ENCODE assay signal across 9 cellular contexts in the genomic region with DNA sequence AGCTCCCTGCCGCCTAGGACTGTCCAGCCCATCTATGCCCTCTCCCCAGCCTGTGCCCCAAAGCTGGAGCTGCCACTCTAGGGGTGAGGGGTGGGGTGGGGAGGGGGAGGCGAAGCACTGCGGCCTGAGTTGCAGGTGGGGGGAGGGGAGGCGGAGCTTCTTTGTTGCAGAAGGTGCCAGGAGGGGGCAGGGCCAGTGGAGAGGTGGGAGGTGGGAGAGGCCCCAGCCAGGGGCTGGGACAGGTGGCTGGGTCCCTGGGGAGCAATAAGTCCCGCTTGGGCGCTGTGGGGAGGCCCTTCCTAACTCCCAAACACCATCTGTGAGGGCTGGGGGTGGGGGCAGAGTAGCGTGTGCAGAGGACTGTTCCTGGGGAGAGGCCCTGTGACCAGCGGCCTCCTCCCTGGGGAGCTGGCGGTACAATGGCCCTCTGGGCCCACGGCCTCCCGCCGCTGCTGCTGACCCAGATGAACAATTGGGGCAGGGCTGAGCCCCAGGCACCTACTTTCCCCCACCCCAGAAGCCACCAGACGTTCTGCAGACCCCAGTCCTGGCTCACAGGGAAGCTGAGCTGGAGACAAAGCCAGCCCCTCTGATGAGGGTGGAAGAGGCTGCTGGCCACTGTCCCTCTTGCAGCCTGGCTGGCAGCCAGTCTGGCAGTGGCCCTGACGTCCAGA. TPM values are rescaled to one million over a fixed set of nuclear protein-coding genes. Genes with fewer than 3 reads are reported as not detected.
DNase-seq lines count a peak whose midpoint lies in the region; ATAC-seq, FAIRE-seq and TF ChIP-seq lines count a peak whose summit lies in the region.
"Had no signal": no experiment of that assay in that cellular context is flagged by ENCODE, and none has a peak within 500 bp of the region (broad histone marks: within the 10 kb centered on the region; RNA-seq: fewer than 3 reads in every experiment).

No MANE protein-coding gene starts in this region.

- TF ChIP-seq CTCF in astrocyte (IDR thresholded peaks at IDR 0.05; ENCODE audit: insufficient read depth, low read depth, low read length) (no peak), neural cell (IDR thresholded peaks at IDR 0.05; ENCODE audit: poor library complexity, severe bottlenecking) (no peak)

- H3K4me1 Mint-ChIP-seq in astrocyte (ENCODE audit: low read depth, unreplicated experiment) = peaks cover 3% of the 10 kb centered on the region
- peaks cover 12% of the 10 kb centered on the region for H3K4me1 Mint-ChIP-seq in activated CD4-positive, alpha-beta memory T cell treated with anti-CD3 and anti-CD28 coated beads, Interleukin-2, amount 10 ng/mL, durations not matched to agents 7 days and 5 days

- H3K9me2 ChIP-seq in neural cell (ENCODE audit: insufficient read depth, low read length) = no peaks in the 10 kb centered on the region

- no peak overlapping the region for H3K27ac Mint-ChIP-seq in astrocyte (ENCODE audit: unreplicated experiment)
- no peak overlapping the region for H3K27ac Mint-ChIP-seq in activated CD4-positive, alpha-beta memory T cell treated with anti-CD3 and anti-CD28 coated beads, Interleukin-2, amount 10 ng/mL, durations not matched to agents 7 days and 5 days

- no peak for TF ChIP-seq RAD21 in neural cell (conservative IDR thresholded peaks at IDR 0.05)

- H3K4me1 ChIP-seq in astrocyte (ENCODE audit: insufficient read depth, low read length) = peaks cover 24% of the 10 kb centered on the region

- H2AFZ ChIP-seq in astrocyte (ENCODE audit: low read depth, low read length) (no peak overlapping the region), neural cell (ENCODE audit: low read depth, low read length) (no peak overlapping the region)

- H3K36me3 Mint-ChIP-seq in astrocyte (ENCODE audit: low read depth, unreplicated experiment) = no peaks in the 10 kb centered on the region
- no peaks in the 10 kb centered on the region for H3K36me3 Mint-ChIP-seq in activated CD4-positive, alpha-beta memory T cell treated with anti-CD3 and anti-CD28 coated beads, Interleukin-2, amount 10 ng/mL, durations not matched to agents 7 days and 5 days (ENCODE audit: low read depth)

- ATAC-seq in GM21619 (IDR thresholded peaks at IDR 0.05; ENCODE audit: unreplicated experiment) = no peak
- ATAC-seq in activated CD4-positive, CD25-positive, alpha-beta regulatory T cell treated with anti-CD3 and anti-CD28 coated beads, Interleukin-2, amount 50 U/mL, for 24 hours = no peak

- H3K79me2 ChIP-seq in astrocyte (ENCODE audit: insufficient read depth, low read length) (no peaks in the 10 kb centered on the region), neural cell (replicated peaks; ENCODE audit: insufficient read depth, low read length) (no peaks in the 10 kb centered on the region)

- TF ChIP-seq EP300 in neural cell (conservative IDR thresholded peaks at IDR 0.05; ENCODE audit: poor library complexity, severe bottlenecking) = no peak

- peaks cover 12% of the 10 kb centered on the region for H3K27me3 Mint-ChIP-seq in astrocyte (ENCODE audit: low read depth, unreplicated experiment)
- peaks cover 44% of the 10 kb centered on the region for H3K27me3 Mint-ChIP-seq in activated CD4-positive, alpha-beta memory T cell treated with anti-CD3 and anti-CD28 coated beads, Interleukin-2, amount 10 ng/mL, durations not matched to agents 7 days and 5 days

- no peaks in the 10 kb centered on the region for H3K9me3 Mint-ChIP-seq in astrocyte (ENCODE audit: unreplicated experiment)
- H3K9me3 Mint-ChIP-seq in activated CD4-positive, alpha-beta memory T cell treated with anti-CD3 and anti-CD28 coated beads, Interleukin-2, amount 10 ng/mL, durations not matched to agents 7 days and 5 days = no peaks in the 10 kb centered on the region

- no peak overlapping the region for H3K4me3 Mint-ChIP-seq in astrocyte (ENCODE audit: unreplicated experiment)
- H3K4me3 Mint-ChIP-seq in activated CD4-positive, alpha-beta memory T cell treated with anti-CD3 and anti-CD28 coated beads, Interleukin-2, amount 10 ng/mL, durations not matched to agents 7 days and 5 days = no peak overlapping the region

- DNase-seq in NCI-H748 (lab: John Stamatoyannopoulos, UW; ENCODE audit: unreplicated experiment) (peak; percentile 62), NCI-H748 treated with DMSO at 0.1 percent for 48 hours (lab: John Stamatoyannopoulos, UW) (no peak), NCI-H2029 (lab: John Stamatoyannopoulos, UW) (peak; percentile 60), astrocyte (ENCODE audit: low read depth) (no peak)
- DNase-seq in activated CD4-positive, alpha-beta memory T cell treated with anti-CD3 and anti-CD28 coated beads, Interleukin-2, amount 10 ng/mL, durations not matched to agents 7 days and 5 days = no peak

- no peaks in the 10 kb centered on the region for H3F3A ChIP-seq in neural cell (ENCODE audit: insufficient read depth, low read length, poor library complexity, severe bottlenecking)

- H3K4me2 ChIP-seq in astrocyte (ENCODE audit: low read length) = peak overlapping the region; percentile 89
- H3K4me2 ChIP-seq in neural cell (ENCODE audit: low read length) = no peak overlapping the region

- no peaks in the 10 kb centered on the region for H3K27me3 ChIP-seq in astrocyte (ENCODE audit: insufficient read depth, low read length)
- peaks cover 6% of the 10 kb centered on the region for H3K27me3 ChIP-seq in neural cell (ENCODE audit: insufficient read depth, low read depth, low read length)

- H3K27ac ChIP-seq in astrocyte (ENCODE audit: low read depth, low read length) = no peak overlapping the region
- H3K27ac ChIP-seq in neural cell (ENCODE audit: low read length) = no peak overlapping the region
- H3K27ac ChIP-seq: neutrophil had no signal

- POLR2A ChIA-PET in activated CD4-positive, alpha-beta memory T cell treated with anti-CD3 and anti-CD28 coated beads, Interleukin-2, amount 10 ng/mL, durations not matched to agents 7 days and 5 days (lab: Charles Lee) = interaction anchor here (1.0 to 4.2 kb wide), 2 partner anchors 10 to 12 kb away, joined by 3 to 27 read pairs; partner anchors contain the start of gene TEDC2

- H3K36me3 ChIP-seq in astrocyte (ENCODE audit: insufficient read depth, low read length) (no peaks in the 10 kb centered on the region), neural cell (ENCODE audit: insufficient read depth, low read length) (no peaks in the 10 kb centered on the region)
- H3K36me3 ChIP-seq: neutrophil had no signal

- no peaks in the 10 kb centered on the region for H3K9me3 ChIP-seq in astrocyte (ENCODE audit: insufficient read depth, low read depth, low read length)
- no peaks in the 10 kb centered on the region for H3K9me3 ChIP-seq in neural cell (ENCODE audit: low read length)
- H3K9me3 ChIP-seq: neutrophil had no signal

- H3K9ac ChIP-seq in astrocyte (ENCODE audit: low read length) = no peak overlapping the region
- peak overlapping the region; percentile 16 for H3K9ac ChIP-seq in neural cell (ENCODE audit: low read length)

- H3K4me3 ChIP-seq in astrocyte (ENCODE audit: insufficient read depth, low read depth, low read length) (peak overlapping the region; percentile 54), neural cell (ENCODE audit: low read length) (no peak overlapping the region)

- H4K20me1 ChIP-seq in astrocyte (ENCODE audit: insufficient read depth, low read length) (peaks cover 18% of the 10 kb centered on the region), neural cell (ENCODE audit: insufficient read depth) (no peaks in the 10 kb centered on the region)

- FAIRE-seq in astrocyte (lab: Jason Lieb, UNC) = no peak

- CTCF ChIA-PET in activated CD4-positive, alpha-beta memory T cell treated with anti-CD3 and anti-CD28 coated beads, Interleukin-2, amount 10 ng/mL, durations not matched to agents 7 days and 5 days (lab: Charles Lee) = no interaction called here

TF ChIP-seq in neural cell, 6 proteins besides CTCF, POLR2A, EP300 and RAD21 (continues in another document):
- no peak for TF ChIP-seq MXI1 (conservative IDR thresholded peaks at IDR 0.05; ENCODE audit: poor library complexity, severe bottlenecking)

RNA-seq across cellular contexts. Expression of gene NTN3, which starts 2.2 kb away (rescaled TPM):
- total RNA-seq in astrocyte = 1.1 and 1.3 TPM in 2 replicates
- 1.2 and 2.4 TPM in 2 replicates for polyA plus RNA-seq in neural cell
- 4.3 and 5.1 TPM in 2 replicates for polyA minus RNA-seq in neural cell
- total RNA-seq in activated CD4-positive, alpha-beta memory T cell treated with anti-CD3 and anti-CD28 coated beads, Interleukin-2, amount 10 ng/mL, durations not matched to agents 7 days and 5 days = not detected

RNA-seq across cellular contexts. Expression of gene TBC1D24, which starts 6.1 kb away (rescaled TPM):
- 12.8 and 13.4 TPM in 2 replicates for total RNA-seq in astrocyte
- 27.1 and 30.1 TPM in 2 replicates for polyA plus RNA-seq in neural cell
- 43.1 and 46.7 TPM in 2 replicates for polyA minus RNA-seq in neural cell
- 10 to 100 TPM; 11.4 to 13.7 TPM for total RNA-seq in activated CD4-positive, alpha-beta memory T cell treated with anti-CD3 and anti-CD28 coated beads, Interleukin-2, amount 10 ng/mL, durations not matched to agents 7 days and 5 days

RNA-seq across cellular contexts. Expression of gene TEDC2, which starts 9.0 kb away (rescaled TPM):
- 5.8 and 6.0 TPM in 2 replicates for total RNA-seq in astrocyte
- 27.6 and 31.5 TPM in 2 replicates for polyA plus RNA-seq in neural cell
- 6.4 and 9.3 TPM in 2 replicates for polyA minus RNA-seq in neural cell
- 10 to 100 TPM; 12.5 to 13.9 TPM for total RNA-seq in activated CD4-positive, alpha-beta memory T cell treated with anti-CD3 and anti-CD28 coated beads, Interleukin-2, amount 10 ng/mL, durations not matched to agents 7 days and 5 days

RNA-seq across cellular contexts. Expression of gene CCNF, which starts 39.6 kb away (rescaled TPM):
- total RNA-seq in astrocyte = 5.5 and 6.4 TPM in 2 replicates
- 5.2 and 5.7 TPM in 2 replicates for polyA plus RNA-seq in neural cell
- polyA minus RNA-seq in neural cell = 16.6 and 21.4 TPM in 2 replicates
- 10 to 100 TPM; 74.5 to 75.8 TPM for total RNA-seq in activated CD4-positive, alpha-beta memory T cell treated with anti-CD3 and anti-CD28 coated beads, Interleukin-2, amount 10 ng/mL, durations not matched to agents 7 days and 5 days

RNA-seq across cellular contexts. Expression of gene ATP6V0C, which starts 44.9 kb away (rescaled TPM):
- 311 TPM in 2 replicates for total RNA-seq in astrocyte
- 89.7 and 100 TPM in 2 replicates for polyA plus RNA-seq in neural cell
- 42.8 and 46.3 TPM in 2 replicates for polyA minus RNA-seq in neural cell
- 100 to 1,000 TPM; 112 to 125 TPM for total RNA-seq in activated CD4-positive, alpha-beta memory T cell treated with anti-CD3 and anti-CD28 coated beads, Interleukin-2, amount 10 ng/mL, durations not matched to agents 7 days and 5 days

Comparison
In these comparisons a context has a peak if more than half of its experiments do, and no peak if none do; other contexts are left out.
1. DNase-seq: peak in NCI-H748 (single experiment) and NCI-H2029 (single experiment); none in NCI-H748 treated with DMSO at 0.1 percent for 48 hours (single experiment), astrocyte (single experiment) and activated CD4-positive, alpha-beta memory T cell treated with anti-CD3 and anti-CD28 coated beads, Interleukin-2, amount 10 ng/mL, durations not matched to agents 7 days and 5 days (single experiment).